Comparison of ENCODE assay signal across 19 cellular contexts in genomic region chr9:136623016-136623848, GRCh38. TPM values are rescaled to one million over a fixed set of nuclear protein-coding genes. Genes with fewer than 3 reads are reported as not detected.
DNase-seq lines count a peak whose midpoint lies in the region; ATAC-seq, FAIRE-seq and TF ChIP-seq lines count a peak whose summit lies in the region.
"Had no signal": no experiment of that assay in that cellular context is flagged by ENCODE, and none has a peak within 500 bp of the region (broad histone marks: within the 10 kb centered on the region; RNA-seq: fewer than 3 reads in every experiment).

No MANE protein-coding gene starts in this region.

- H3K27me3 ChIP-seq in SJCRH30 = peaks cover 53% of the 10 kb centered on the region
- H3K27me3 ChIP-seq in smooth muscle cell (ENCODE audit: low read depth) = no peaks in the 10 kb centered on the region
- H3K27me3 ChIP-seq: BE2C, body of pancreas had no signal

- no peak overlapping the region for H3K9ac ChIP-seq in smooth muscle cell (ENCODE audit: low read depth)

- H3F3A ChIP-seq in smooth muscle cell (ENCODE audit: low read depth) = no peaks in the 10 kb centered on the region

- no peak overlapping the region for H3K4me3 ChIP-seq in SJCRH30
- H3K4me3 ChIP-seq in smooth muscle cell = no peak overlapping the region
- H3K4me3 ChIP-seq: body of pancreas, left lung had no signal

- no peaks in the 10 kb centered on the region for H3K36me3 Mint-ChIP-seq in HFFc6 (ENCODE audit: low read depth)

- TF ChIP-seq CTCF in HFFc6 (IDR thresholded peaks at IDR 0.05) (0 out of 2 replicates have a peak, but pooled peaks have one; percentile 12), smooth muscle cell (IDR thresholded peaks at IDR 0.05; ENCODE audit: borderline replicate concordance, insufficient read depth, poor library complexity, severe bottlenecking) (no peak)

- no peak overlapping the region for H3K4me2 ChIP-seq in smooth muscle cell

- no peaks in the 10 kb centered on the region for H3K9me3 Mint-ChIP-seq in HFFc6

- no peak overlapping the region for H2AFZ ChIP-seq in smooth muscle cell (ENCODE audit: low read depth)

- no peaks in the 10 kb centered on the region for H3K4me1 Mint-ChIP-seq in HFFc6 (ENCODE audit: low read depth)

- no peak for FAIRE-seq in frontal cortex (lab: Jason Lieb, UNC)
- FAIRE-seq: G401.6, HTR-8/SVneo had no signal

- no peak overlapping the region for H3K27ac Mint-ChIP-seq in HFFc6

- H3K27ac ChIP-seq in SJCRH30 (peak overlapping the region; percentile 17), smooth muscle cell (ENCODE audit: low read depth) (peak overlapping the region; percentile 35)
- H3K27ac ChIP-seq: body of pancreas, left lung had no signal

- H3K27me3 Mint-ChIP-seq in HFFc6 (ENCODE audit: insufficient read depth) = peaks cover 2% of the 10 kb centered on the region

- no peaks in the 10 kb centered on the region for H3K36me3 ChIP-seq in SJCRH30
- H3K36me3 ChIP-seq in smooth muscle cell (ENCODE audit: low read depth) = no peaks in the 10 kb centered on the region
- H3K36me3 ChIP-seq: BE2C, left lung had no signal

- H4K20me1 ChIP-seq in smooth muscle cell (ENCODE audit: low read depth) = no peaks in the 10 kb centered on the region

- no peaks in the 10 kb centered on the region for H3K9me3 ChIP-seq in SJCRH30 (replicated peaks)
- no peaks in the 10 kb centered on the region for H3K9me3 ChIP-seq in smooth muscle cell (replicated peaks; ENCODE audit: low read depth)
- H3K9me3 ChIP-seq: BE2C, body of pancreas, left lung had no signal

- H3K4me3 Mint-ChIP-seq in HFFc6 = no peak overlapping the region

- no peaks in the 10 kb centered on the region for H3K79me2 ChIP-seq in smooth muscle cell (ENCODE audit: low read depth)

- DNase-seq in HFFc6 = no peak
- DNase-seq in SJCRH30 = no peak
- no peak for DNase-seq in smooth muscle cell (lab: John Stamatoyannopoulos, UW; ENCODE audit: unreplicated experiment)
- no peak for DNase-seq in NCI-H1105 (lab: John Stamatoyannopoulos, UW)
- DNase-seq in frontal cortex (ENCODE audit: low spot score in 2 of 2) = no peak
- DNase-seq in anterior cingulate cortex (lab: John Stamatoyannopoulos, UW) = no peak
- DNase-seq: activated CD4-positive, alpha-beta T cell treated with anti-CD3 and anti-CD28 coated beads, Interleukin-2, amount 50 U/mL, for 48 hours; activated naive CD4-positive, alpha-beta T cell treated with anti-CD3 and anti-CD28 coated beads, Interleukin-2, amount 50 U/mL, for 16 hours; activated T-cell treated with anti-CD3 and anti-CD28 coated beads for 4 hours; BE2C; body of pancreas; NCI-H187 treated with DMSO at 0.1 percent for 48 hours; NCI-H446; SHP77 treated with DMSO at 0.1 percent for 48 hours; stimulated activated CD4-positive, alpha-beta T cell treated with anti-CD3 and anti-CD28 coated beads, Interleukin-2, amount 100 ng/mL, for 48 hours had no signal

- 93% methylated on average over 17 of the region's 19 CpGs for WGBS in smooth muscle cell (ENCODE audit: low lambda C conversion rate)

- H3K4me1 ChIP-seq in SJCRH30 (peaks cover 56% of the 10 kb centered on the region), smooth muscle cell (ENCODE audit: low read depth) (peaks cover 2% of the 10 kb centered on the region)

- peak; percentile 7 for ATAC-seq in esophagus mucosa
- ATAC-seq: body of pancreas, left lung had no signal

RNA-seq across cellular contexts. Expression of gene EGFL7, which starts 39.5 kb away (rescaled TPM):
- total RNA-seq in HFFc6 (2021; fragmentation: NEBNext Ultra II Directional; extraction: Animal tissue kit (Norgen Biotek cat#: 25700)) = 1 to 10 TPM; 3.5 to 6.3 (median 5.6) TPM
- total RNA-seq in SJCRH30 (2014; rRNA removed; shearing (Covaris generic)) = 0.71 and 0.81 TPM in 2 replicates
- 13.0 TPM for total RNA-seq in esophagus mucosa
- total RNA-seq in smooth muscle cell = 60.3 and 61.8 TPM in 2 replicates
- 196 and 239 TPM in 2 replicates for polyA plus RNA-seq in smooth muscle cell
- total RNA-seq in frontal cortex = 12.6 TPM
